Comparison of ENCODE assay signal across 35 cellular contexts in the genomic region with DNA sequence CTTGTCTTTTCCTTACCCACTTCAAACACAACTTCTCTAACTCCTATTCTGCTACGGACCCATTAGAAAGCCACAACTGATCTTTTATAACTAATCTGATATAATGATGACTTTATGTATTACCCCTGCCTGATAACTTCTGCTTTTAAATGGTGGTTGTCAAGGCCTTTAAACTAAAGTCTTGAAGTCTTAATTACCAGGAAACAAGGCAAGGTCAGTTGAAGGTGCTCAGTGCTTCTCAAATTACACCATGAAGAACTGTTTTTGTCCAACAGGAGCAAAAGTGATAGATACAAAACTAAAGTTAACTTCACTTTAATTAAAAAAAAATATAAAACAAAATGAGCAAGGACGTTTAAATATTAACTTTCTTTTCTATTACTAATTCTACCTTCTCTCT.
"Had no signal": no experiment of that assay in that cellular context is flagged by ENCODE, and none has a peak within 500 bp of the region (broad histone marks: within the 10 kb centered on the region; RNA-seq: fewer than 3 reads in every experiment).

No MANE protein-coding gene starts in this region.

- H3K4me3 Mint-ChIP-seq: activated B cell treated with CpG ODN at 0.5 μM for 24 hours; activated CD4-positive, alpha-beta memory T cell treated with anti-CD3 and anti-CD28 coated beads for 36 hours; activated CD8-positive, alpha-beta memory T cell treated with anti-CD3 and anti-CD28 coated beads, Interleukin-2, amount 10 ng/mL, durations not matched to agents 7 days and 5 days; activated CD8-positive, alpha-beta T cell treated with anti-CD3 and anti-CD28 coated beads, Interleukin-2, amount 10 ng/mL, durations not matched to agents 7 days and 5 days; activated naive CD4-positive, alpha-beta T cell treated with anti-CD3 and anti-CD28 coated beads for 36 hours; activated naive CD4-positive, alpha-beta T cell treated with anti-CD3 and anti-CD28 coated beads, Interleukin-2, amount 50 U/mL, for 24 hours; activated naive CD8-positive, alpha-beta T cell treated with anti-CD3 and anti-CD28 coated beads for 36 hours; activated naive CD8-positive, alpha-beta T cell treated with anti-CD3 and anti-CD28 coated beads, Interleukin-2, amount 50 U/mL, for 24 hours; activated T-helper 1 cell treated with anti-CD3 and anti-CD28 coated beads, Interleukin-12 subunit alpha, Interleukin-12 subunit beta, Interleukin-2, Interleukin-4 antibody, amounts not matched to agents 30 ng/mL and 10 ng/mL and 1 ng/mL, durations not matched to agents 14 hours and 24 hours and 36 hours; central memory CD8-positive, alpha-beta T cell; effector memory CD8-positive, alpha-beta T cell; T-helper 17 cell; T-helper 2 cell treated with Interferon-gamma antibody and Interleukin-4, amounts not matched to agents 5 μg/mL and 100 μg/mL, for 36 hours had no signal

- H3K4me3 ChIP-seq: adrenal gland, body of pancreas, esophagus muscularis mucosa, gastrocnemius medialis, heart left ventricle had no signal

- H3K27ac Mint-ChIP-seq: activated B cell treated with CpG ODN at 0.5 μM for 24 hours; activated CD4-positive, alpha-beta memory T cell treated with anti-CD3 and anti-CD28 coated beads for 36 hours; activated CD8-positive, alpha-beta memory T cell treated with anti-CD3 and anti-CD28 coated beads, Interleukin-2, amount 10 ng/mL, durations not matched to agents 7 days and 5 days; activated CD8-positive, alpha-beta T cell treated with anti-CD3 and anti-CD28 coated beads, Interleukin-2, amount 10 ng/mL, durations not matched to agents 7 days and 5 days; activated naive CD4-positive, alpha-beta T cell treated with anti-CD3 and anti-CD28 coated beads for 36 hours; activated naive CD4-positive, alpha-beta T cell treated with anti-CD3 and anti-CD28 coated beads, Interleukin-2, amount 50 U/mL, for 24 hours; activated naive CD8-positive, alpha-beta T cell treated with anti-CD3 and anti-CD28 coated beads for 36 hours; activated naive CD8-positive, alpha-beta T cell treated with anti-CD3 and anti-CD28 coated beads, Interleukin-2, amount 50 U/mL, for 24 hours; activated T-helper 1 cell treated with anti-CD3 and anti-CD28 coated beads, Interleukin-12 subunit alpha, Interleukin-12 subunit beta, Interleukin-2, Interleukin-4 antibody, amounts not matched to agents 30 ng/mL and 10 ng/mL and 1 ng/mL, durations not matched to agents 14 hours and 24 hours and 36 hours; activated T-helper 2 cell treated with anti-CD3 and anti-CD28 coated beads, Interferon-gamma antibody, Interleukin-2, Interleukin-4, amounts not matched to agents 10 μg/mL and 5 μg/mL and 100 μg/mL, durations not matched to agents 14 hours and 24 hours and 36 hours; effector memory CD8-positive, alpha-beta T cell; T-helper 17 cell; T-helper 2 cell treated with Interferon-gamma antibody and Interleukin-4, amounts not matched to agents 5 μg/mL and 100 μg/mL, for 36 hours had no signal

- H3K36me3 Mint-ChIP-seq: activated CD4-positive, alpha-beta memory T cell treated with anti-CD3 and anti-CD28 coated beads for 36 hours; activated CD8-positive, alpha-beta memory T cell treated with anti-CD3 and anti-CD28 coated beads, Interleukin-2, amount 10 ng/mL, durations not matched to agents 7 days and 5 days; activated naive CD4-positive, alpha-beta T cell treated with anti-CD3 and anti-CD28 coated beads, Interleukin-2, amount 50 U/mL, for 24 hours; activated naive CD8-positive, alpha-beta T cell treated with anti-CD3 and anti-CD28 coated beads for 36 hours had no signal

- H3K4me1 Mint-ChIP-seq: activated B cell treated with CpG ODN at 0.5 μM for 24 hours; activated CD8-positive, alpha-beta memory T cell treated with anti-CD3 and anti-CD28 coated beads, Interleukin-2, amount 10 ng/mL, durations not matched to agents 7 days and 5 days; activated naive CD4-positive, alpha-beta T cell treated with anti-CD3 and anti-CD28 coated beads, Interleukin-2, amount 50 U/mL, for 24 hours; activated naive CD8-positive, alpha-beta T cell treated with anti-CD3 and anti-CD28 coated beads for 36 hours; activated naive CD8-positive, alpha-beta T cell treated with anti-CD3 and anti-CD28 coated beads, Interleukin-2, amount 50 U/mL, for 24 hours; central memory CD8-positive, alpha-beta T cell; T-helper 17 cell had no signal

- DNase-seq: activated B cell treated with CpG ODN at 0.5 μM for 24 hours; activated CD4-positive, alpha-beta memory T cell treated with anti-CD3 and anti-CD28 coated beads for 36 hours; activated CD4-positive, alpha-beta T cell treated with anti-CD3 and anti-CD28 coated beads for 48 hours; activated CD8-positive, alpha-beta memory T cell treated with anti-CD3 and anti-CD28 coated beads, Interleukin-2, amount 10 ng/mL, durations not matched to agents 7 days and 5 days; activated CD8-positive, alpha-beta memory T cell treated with anti-CD3 and anti-CD28 coated beads, Interleukin-2, amount 50 U/mL, for 4 hours; activated CD8-positive, alpha-beta T cell treated with anti-CD3 and anti-CD28 coated beads, Interleukin-2, amount 10 ng/mL, durations not matched to agents 7 days and 5 days; activated effector memory CD4-positive, alpha-beta T cell treated with anti-CD3 and anti-CD28 coated beads, Interleukin-2, amount 50 U/mL, for 16 hours; activated naive CD4-positive, alpha-beta T cell treated with anti-CD3 and anti-CD28 coated beads for 36 hours; activated naive CD8-positive, alpha-beta T cell treated with anti-CD3 and anti-CD28 coated beads for 36 hours; activated naive CD8-positive, alpha-beta T cell treated with anti-CD3 and anti-CD28 coated beads, Interleukin-2, amount 50 U/mL, for 24 hours; activated T-cell treated with anti-CD3 and anti-CD28 coated beads, Interleukin-2, amount 50 U/mL, for 1 hour; activated T-cell treated with anti-CD3 and anti-CD28 coated beads, Interleukin-2, amount 50 U/mL, for 48 hours; adrenal gland; amygdala; aorta; body of pancreas; cortex of kidney; dermis blood vessel endothelial cell; effector CD4-positive, alpha-beta T cell; effector memory CD8-positive, alpha-beta T cell; erythroblast; foreskin keratinocyte; gastrocnemius medialis; glutamatergic neuron; heart left ventricle; T-helper 1 cell; T-helper 17 cell; T1000; WERI-Rb-1 had no signal

- H3K4me1 ChIP-seq: adrenal gland, body of pancreas, esophagus muscularis mucosa, foreskin keratinocyte had no signal

- H3K27me3 Mint-ChIP-seq: activated B cell treated with CpG ODN at 0.5 μM for 24 hours; activated CD4-positive, alpha-beta memory T cell treated with anti-CD3 and anti-CD28 coated beads for 36 hours; activated CD8-positive, alpha-beta memory T cell treated with anti-CD3 and anti-CD28 coated beads, Interleukin-2, amount 10 ng/mL, durations not matched to agents 7 days and 5 days; activated naive CD4-positive, alpha-beta T cell treated with anti-CD3 and anti-CD28 coated beads, Interleukin-2, amount 50 U/mL, for 24 hours; central memory CD8-positive, alpha-beta T cell; effector memory CD8-positive, alpha-beta T cell; T-helper 17 cell had no signal

- H3K36me3 ChIP-seq: adrenal gland, esophagus muscularis mucosa, gastrocnemius medialis, heart left ventricle, WERI-Rb-1 had no signal

- H3K9me3 ChIP-seq: adrenal gland, body of pancreas, esophagus muscularis mucosa, gastrocnemius medialis, heart left ventricle had no signal

- H3K27ac ChIP-seq: adrenal gland, body of pancreas, esophagus muscularis mucosa, foreskin keratinocyte, gastrocnemius medialis, heart left ventricle, WERI-Rb-1 had no signal

- H3K27me3 ChIP-seq: adrenal gland, esophagus muscularis mucosa, foreskin keratinocyte, gastrocnemius medialis, heart left ventricle had no signal

- H3K9me3 Mint-ChIP-seq: activated B cell treated with CpG ODN at 0.5 μM for 24 hours; activated CD4-positive, alpha-beta memory T cell treated with anti-CD3 and anti-CD28 coated beads for 36 hours; activated naive CD8-positive, alpha-beta T cell treated with anti-CD3 and anti-CD28 coated beads for 36 hours; activated T-helper 1 cell treated with anti-CD3 and anti-CD28 coated beads, Interleukin-12 subunit alpha, Interleukin-12 subunit beta, Interleukin-2, Interleukin-4 antibody, amounts not matched to agents 30 ng/mL and 10 ng/mL and 1 ng/mL, durations not matched to agents 14 hours and 24 hours and 36 hours; activated T-helper 2 cell treated with anti-CD3 and anti-CD28 coated beads, Interferon-gamma antibody, Interleukin-2, Interleukin-4, amounts not matched to agents 10 μg/mL and 5 μg/mL and 100 μg/mL, durations not matched to agents 14 hours and 24 hours and 36 hours; T-helper 2 cell treated with Interferon-gamma antibody and Interleukin-4, amounts not matched to agents 5 μg/mL and 100 μg/mL, for 36 hours had no signal
